ENCODE assay signal across 28 cellular contexts in the genomic region with DNA sequence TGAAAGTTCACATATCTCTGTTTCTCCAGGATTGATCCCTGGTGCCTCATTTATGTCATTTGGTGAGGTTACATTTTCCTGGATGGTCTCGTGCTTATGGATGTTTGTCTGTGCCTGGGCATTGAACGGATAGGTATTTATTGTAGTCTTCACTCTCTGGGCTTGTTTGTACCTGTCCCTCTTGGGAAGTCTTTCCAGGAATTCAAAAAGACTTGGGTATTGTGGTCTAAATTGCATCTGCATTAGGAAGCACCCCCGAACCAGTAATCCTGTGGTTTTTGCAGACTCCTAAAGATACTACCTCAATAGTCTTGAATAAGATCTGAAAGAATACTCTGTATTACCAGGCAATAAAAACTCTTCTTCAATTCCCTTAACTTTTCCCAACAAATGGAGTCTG.
"Had no signal": no experiment of that assay in that cellular context is flagged by ENCODE, and none has a peak within 500 bp of the region (broad histone marks: within the 10 kb centered on the region; RNA-seq: fewer than 3 reads in every experiment).

No MANE protein-coding gene starts in this region.

- H3K4me2 ChIP-seq: neural progenitor cell had no signal

- H3K27me3 ChIP-seq: neural progenitor cell, ovary, right lobe of liver, sigmoid colon, stomach, thyroid gland, tibial nerve, upper lobe of left lung, vagina had no signal

- H3K27ac ChIP-seq: neural progenitor cell, ovary, parathyroid adenoma, psoas muscle, right lobe of liver, sigmoid colon, stomach, thoracic aorta, thyroid gland, tibial nerve, upper lobe of left lung, vagina had no signal

- H3K4me3 ChIP-seq: neural progenitor cell, ovary, psoas muscle, right lobe of liver, sigmoid colon, stomach, thoracic aorta, thyroid gland, tibial nerve, upper lobe of left lung, vagina had no signal

- H2AFZ ChIP-seq: neural progenitor cell, parathyroid adenoma had no signal

- H3K4me1 ChIP-seq: neural progenitor cell, parathyroid adenoma, psoas muscle, right lobe of liver, sigmoid colon, stomach, thyroid gland, tibial nerve, upper lobe of left lung, vagina had no signal

- H3K9me3 ChIP-seq: ovary, right lobe of liver, thoracic aorta, thyroid gland, vagina had no signal

- H3K4me1 Mint-ChIP-seq: nephron; neural progenitor cell; stimulated activated effector memory CD8-positive, alpha-beta T cell treated with anti-CD3 and anti-CD28 coated beads, Interleukin-12 subunit alpha, Interleukin-12 subunit beta, amount 100 ng/mL, for 72 hours; stimulated activated naive B cell treated with anti-CD40 and anti-IgM and Interleukin-4, amounts not matched to agents 10 μg/mL and 1 μg/mL and 100 μg/mL, for 72 hours had no signal

- H3K27me3 Mint-ChIP-seq: progenitor cell of endocrine pancreas; stimulated activated naive B cell treated with anti-CD40 and anti-IgM and Interleukin-4, amounts not matched to agents 10 μg/mL and 1 μg/mL and 100 μg/mL, for 72 hours; stimulated activated naive CD8-positive, alpha-beta T cell treated with anti-CD3 and anti-CD28 coated beads, Interleukin-15, Interleukin-2, amounts not matched to agents 100 ng/mL and 50 ng/mL, for 24 hours had no signal

- H3K27ac Mint-ChIP-seq: nephron; neural progenitor cell; progenitor cell of endocrine pancreas; stimulated activated effector memory CD8-positive, alpha-beta T cell treated with anti-CD3 and anti-CD28 coated beads, Interleukin-12 subunit alpha, Interleukin-12 subunit beta, amount 100 ng/mL, for 72 hours; stimulated activated naive B cell treated with anti-CD40 and anti-IgM and Interleukin-4, amounts not matched to agents 10 μg/mL and 1 μg/mL and 100 μg/mL, for 72 hours; stimulated activated naive CD8-positive, alpha-beta T cell treated with anti-CD3 and anti-CD28 coated beads, Interleukin-15, Interleukin-2, amounts not matched to agents 100 ng/mL and 50 ng/mL, for 24 hours had no signal

- H3K4me3 Mint-ChIP-seq: nephron; neural progenitor cell; stimulated activated effector memory CD8-positive, alpha-beta T cell treated with anti-CD3 and anti-CD28 coated beads, Interleukin-12 subunit alpha, Interleukin-12 subunit beta, amount 100 ng/mL, for 72 hours; stimulated activated naive B cell treated with anti-CD40 and anti-IgM and Interleukin-4, amounts not matched to agents 10 μg/mL and 1 μg/mL and 100 μg/mL, for 72 hours; stimulated activated naive CD8-positive, alpha-beta T cell treated with anti-CD3 and anti-CD28 coated beads, Interleukin-15, Interleukin-2, amounts not matched to agents 100 ng/mL and 50 ng/mL, for 24 hours had no signal

- FAIRE-seq: small intestine, urothelium cell line had no signal

- H3K79me2 ChIP-seq: parathyroid adenoma had no signal

- H3K36me3 ChIP-seq: neural progenitor cell, ovary, right lobe of liver, sigmoid colon, stomach, thoracic aorta, thyroid gland, tibial nerve, upper lobe of left lung, vagina had no signal

- H3K9ac ChIP-seq: neural progenitor cell, parathyroid adenoma had no signal

- H3K36me3 Mint-ChIP-seq: neural progenitor cell; stimulated activated effector memory CD8-positive, alpha-beta T cell treated with anti-CD3 and anti-CD28 coated beads, Interleukin-12 subunit alpha, Interleukin-12 subunit beta, amount 100 ng/mL, for 72 hours; stimulated activated naive B cell treated with anti-CD40 and anti-IgM and Interleukin-4, amounts not matched to agents 10 μg/mL and 1 μg/mL and 100 μg/mL, for 72 hours had no signal

- ATAC-seq: psoas muscle; right cardiac atrium; right lobe of liver; stimulated activated effector memory CD8-positive, alpha-beta T cell treated with anti-CD3 and anti-CD28 coated beads, Interleukin-12 subunit alpha, Interleukin-12 subunit beta, amount 100 ng/mL, for 72 hours; stimulated activated naive B cell treated with anti-CD40 and anti-IgM and Interleukin-4, amounts not matched to agents 10 μg/mL and 1 μg/mL and 100 μg/mL, for 72 hours had no signal

- DNase-seq: occipital lobe; ovary; posterior cingulate gyrus; psoas muscle; right cardiac atrium; right lobe of liver; sigmoid colon; small intestine; stimulated activated CD4-positive, alpha-beta T cell treated with anti-CD3 and anti-CD28 coated beads, Interleukin-15, amount 100 ng/mL, for 24 hours; stimulated activated CD4-positive, alpha-beta T cell treated with anti-CD3 and anti-CD28 coated beads, Interleukin-2, amount 100 ng/mL, for 24 hours; stimulated activated CD4-positive, alpha-beta T cell treated with anti-CD3 and anti-CD28 coated beads, Interleukin-2, amount 100 ng/mL, for 48 hours; stimulated activated CD4-positive, alpha-beta T cell treated with anti-CD3 and anti-CD28 coated beads, Interleukin-4, amount 100 ng/mL, for 24 hours; stimulated activated naive B cell treated with anti-CD40 and anti-IgM and Interleukin-4, amounts not matched to agents 10 μg/mL and 1 μg/mL and 100 μg/mL, for 72 hours; stimulated activated naive CD4-positive, alpha-beta T cell treated with Interleukin-2 at 50 U/mL for 16 hours; stomach; thyroid gland; trophoblast cell; upper lobe of left lung had no signal
